In genomic region chr5:112862085-112862484, GRCh38 we compare ENCODE assay signal across 8 cellular contexts. TPM values are rescaled to one million over a fixed set of nuclear protein-coding genes. Genes with fewer than 3 reads are reported as not detected.
DNase-seq lines count a peak whose midpoint lies in the region; ATAC-seq, FAIRE-seq and TF ChIP-seq lines count a peak whose summit lies in the region.

No MANE protein-coding gene starts in this region.

- no peak overlapping the region for H3K18ac ChIP-seq in mesendoderm (ENCODE audit: low read length)

- H3K9me3 ChIP-seq in A549, result no peaks in the 10 kb centered on the region
- no peaks in the 10 kb centered on the region for H3K9me3 ChIP-seq in GM12878 (replicated peaks; ENCODE audit: control insufficient read depth, insufficient read depth, low read length)

- intact Hi-C loops in GM12878 (cut with micrococcal nuclease; ENCODE audit: unreplicated experiment), result loop anchor here (5.0 kb wide), 1 partner anchor 60 kb away; the partner anchor contains the start of gene REEP5

- POLR2A ChIA-PET in A549 (lab: Yijun Ruan, JAX), result interaction anchor here (1.3 kb wide), 1 partner anchor 60 kb away, joined by 3 read pairs; the partner anchor contains the start of gene REEP5
- POLR2A ChIA-PET in HEK293T (lab: Yijun Ruan, JAX), result interaction anchor here (1.6 to 2.6 kb wide), 4 partner anchors 11 to 60 kb away, joined by 4 to 24 read pairs (median 11); partner anchors contain the start of gene REEP5
- POLR2A ChIA-PET in GM12878 (lab: Charles Lee), result interaction anchor here (0.5 to 1.1 kb wide), 2 partner anchors 58 to 148 kb away, joined by 3 read pairs; no protein-coding TSS in a partner anchor

- no peak for FAIRE-seq in A549 (lab: Jason Lieb, UNC)
- FAIRE-seq in GM12878 (lab: Jason Lieb, UNC), result no peak

- H2BK120ac ChIP-seq in mesendoderm (ENCODE audit: low read depth, low read length), result no peak overlapping the region

- TF ChIP-seq RAD21 in A549 (conservative IDR thresholded peaks at IDR 0.05 in 1 of 2, IDR thresholded peaks at IDR 0.05 in 1 of 2), result no peak
- TF ChIP-seq RAD21 in GM12878 (IDR thresholded peaks at IDR 0.05; ENCODE audit: insufficient read depth, low read depth, low read length), result no peak

- TF ChIP-seq POLR2A in A549 (IDR thresholded peaks at IDR 0.05; ENCODE audit: low read length) (no peak), GM12878 (IDR thresholded peaks at IDR 0.05; ENCODE audit: low read depth, low read length) (no peak)

- H2AFZ ChIP-seq in GM12878 (ENCODE audit: control insufficient read depth, low read depth, low read length), result no peak overlapping the region

- TF ChIP-seq EP300 in A549 (IDR thresholded peaks at IDR 0.05) (no peak), GM12878 (IDR thresholded peaks at IDR 0.05; ENCODE audit: borderline replicate concordance in 1 of 2, control insufficient read depth in 1 of 2, low read depth in 2 of 2, low read length in 2 of 2) (no peak)

- CTCF ChIA-PET in A549 (lab: Yijun Ruan, JAX) (no interaction called here), HEK293T (lab: Yijun Ruan, JAX) (no interaction called here), GM12878 (lab: Yijun Ruan, JAX) (no interaction called here)

- no peak overlapping the region for H3K23ac ChIP-seq in mesendoderm (ENCODE audit: low read length)

- H3K4me3 ChIP-seq in A549 (peak overlapping the region; percentile 87), GM12878 (peak overlapping the region; percentile 94), mesendoderm (ENCODE audit: low read length) (peak overlapping the region; percentile 99)

- H3K79me2 ChIP-seq in GM12878 (ENCODE audit: control insufficient read depth, insufficient read depth, low read length) (peaks cover 38% of the 10 kb centered on the region), mesendoderm (ENCODE audit: control insufficient read depth, insufficient read depth, low read length) (peaks cover 25% of the 10 kb centered on the region)

- no peak overlapping the region for H3K4ac ChIP-seq in mesendoderm (ENCODE audit: low read depth, low read length)

- H3K4me1 ChIP-seq in A549 (peaks cover 20% of the 10 kb centered on the region; the same call in 2 of the 3 replicates), GM12878 (ENCODE audit: control insufficient read depth, insufficient read depth, low read length) (peaks cover 8% of the 10 kb centered on the region), mesendoderm (ENCODE audit: control insufficient read depth, low read depth, low read length) (peaks cover 5% of the 10 kb centered on the region)

- H3K27me3 ChIP-seq in GM12878 (replicated peaks in 1 of 2; ENCODE audit: control insufficient read depth in 2 of 2, insufficient read depth in 2 of 2, low read length in 1 of 2) (no peaks in the 10 kb centered on the region), mesendoderm (ENCODE audit: insufficient read depth, low read length, poor library complexity) (no peaks in the 10 kb centered on the region)

- H4K5ac ChIP-seq in mesendoderm (ENCODE audit: low read length), result no peak overlapping the region

- RAD21 ChIA-PET in GM12878 (lab: Charles Lee; ENCODE audit: unreplicated experiment), result interaction anchor here (0.5 kb wide), 1 partner anchor 114 kb away, joined by 3 read pairs; no protein-coding TSS in a partner anchor

- no peak overlapping the region for H2BK15ac ChIP-seq in mesendoderm (replicated peaks; ENCODE audit: low read depth)

- no peaks in the 10 kb centered on the region for H4K20me1 ChIP-seq in GM12878 (ENCODE audit: control insufficient read depth, insufficient read depth)

- H4K8ac ChIP-seq in mesendoderm (ENCODE audit: low read depth, low read length), result no peak overlapping the region

- in situ Hi-C loops in GM12878 (cut with MboI), result loop anchor here (5.0 kb wide), 1 partner anchor 105 kb away; no protein-coding TSS in a partner anchor

- peak overlapping the region; percentile 29 for H3K56ac ChIP-seq in mesendoderm (ENCODE audit: low read length)

- 4% methylated on average over 9 of the region's 9 CpGs for WGBS in A549 (ENCODE audit: missing lambda C conversion rate)
- WGBS in GM12878 (ENCODE audit: insufficient coverage, insufficient replicate concordance, low lambda C conversion rate, missing lambda C conversion rate), result 17% methylated on average over 9 of the region's 9 CpGs
- WGBS in mesendoderm (ENCODE audit: extremely low coverage, insufficient coverage, low lambda C conversion rate), result no CpG with 5 or more reads among the region's 9 CpGs

- H3K4me2 ChIP-seq in A549 (peak overlapping the region; percentile 87), GM12878 (ENCODE audit: control insufficient read depth, insufficient read depth) (peak overlapping the region; percentile 93), mesendoderm (ENCODE audit: low read length) (peak overlapping the region; percentile 69)

- SMC1A ChIA-PET in GM12878 (lab: Charles Lee; ENCODE audit: uncharacterized antibody, unreplicated experiment), result interaction anchor here (0.9 kb wide), 1 partner anchor 96 kb away, joined by 3 read pairs; no protein-coding TSS in a partner anchor

- peaks cover 2 to 15% of the 10 kb centered on the region in 2 experiments; a peak in 1 of 4 replicates for H3K36me3 ChIP-seq in GM12878 (ENCODE audit: control insufficient read depth in 2 of 2, insufficient read depth in 2 of 2, low read length in 1 of 2)
- H3K36me3 ChIP-seq in mesendoderm (ENCODE audit: control insufficient read depth, insufficient read depth, low read length), result peaks cover 1% of the 10 kb centered on the region

- H2AK5ac ChIP-seq in mesendoderm (ENCODE audit: low read length), result no peak overlapping the region

- no peak overlapping the region for H2BK5ac ChIP-seq in mesendoderm (ENCODE audit: low read length)

- no peak for TF ChIP-seq CTCF in A549 (IDR thresholded peaks at IDR 0.05)
- no peak for TF ChIP-seq CTCF in GM12878 (IDR thresholded peaks at IDR 0.05 in 2 of 3, conservative IDR thresholded peaks at IDR 0.05 in 1 of 3; ENCODE audit: control insufficient read depth in 2 of 3, extremely low read depth in 1 of 3, insufficient read depth in 1 of 3, low read depth in 3 of 3, low read length in 3 of 3)

- ATAC-seq in A549 (no peak), GM12878 (peak; percentile 4; the same call in 1 of the 3 replicates), HG03025 (IDR thresholded peaks at IDR 0.05; ENCODE audit: low FRiP score, unreplicated experiment) (no peak)

- H3K9ac ChIP-seq in GM12878 (ENCODE audit: control insufficient read depth, insufficient read depth, low read length) (peak overlapping the region; percentile 97), mesendoderm (ENCODE audit: low read length) (peak overlapping the region; percentile 99)

- H3K27ac ChIP-seq in A549 (peak overlapping the region; percentile 82 to 97), GM12878 (ENCODE audit: control insufficient read depth, insufficient read depth) (peak overlapping the region; percentile 90), mesendoderm (ENCODE audit: low read depth, low read length) (no peak overlapping the region)

- H3K79me1 ChIP-seq in mesendoderm (ENCODE audit: low read length), result peaks cover 7% of the 10 kb centered on the region

- DNase-seq in A549 (ENCODE audit: low read depth in 1 of 2, low spot score in 1 of 2) (no peak), HEK293T (ENCODE audit: extremely low spot score) (peak; percentile 29), GM12878 (ENCODE audit: low read depth, low spot score) (no peak), mesendoderm (peak; percentile 51), RPMI8226 (no peak), midbrain (lab: John Stamatoyannopoulos, UW) (no peak), inferior parietal cortex (ENCODE audit: extremely low spot score) (no peak)

- BruUV-seq in GM12878 (replicated peaks; lab: Mats Ljungman, UMichigan), result no TSS peak

RNA-seq across cellular contexts. Expression of gene SRP19, which starts 1.0 kb away (rescaled TPM):
- polyA plus RNA-seq in A549 (2011; rRNA removed) (79.3 and 144 TPM in 2 replicates), A549 (2017; fragmentation: RNase III; extraction: RNeasy Plus Mini Kit Qiagen cat#74134 plus additional on column Dnase treatment) (93.5 to 102 TPM (median 99.2 TPM) in 3 replicates), GM12878 (2011; rRNA removed) (72.9 and 104 TPM in 2 replicates), GM12878 (2014; fragmentation: Illumina TruSeq; extraction: Trizol) (157 and 200 TPM in 2 replicates), GM12878 (2014; fragmentation: Nextera tagmentation; extraction: Ambion mirVana) (100 to 1,000 TPM; 301 to 379 TPM), GM12878 (2014; rRNA removed) (68.0 and 76.2 TPM in 2 replicates), GM12878 (2016; fragmentation: Nextera tagmentation; extraction: Ambion mirVana) (100 to 1,000 TPM; 203 to 215 TPM)
- polyA plus RNA-seq in A549 (2012; cell fraction: cytosol; rRNA removed), result 27.6 and 36.8 TPM in 2 replicates
- 6.0 and 10.4 TPM in 2 replicates for polyA plus RNA-seq in A549 (2012; cell fraction: nucleus; rRNA removed)
- 5.5 and 10.3 TPM in 2 replicates for polyA minus RNA-seq in A549 (2011; rRNA and poly(A)+ RNA removed)
- 33.3 and 45.4 TPM in 2 replicates for total RNA-seq in GM12878 (2013; cell fraction: nucleolus; rRNA removed)
- total RNA-seq in GM12878 (2014; rRNA removed) (48.6 and 61.4 TPM in 2 replicates), GM12878 (2014; rRNA removed; fragmentation: Illumina TruSeq; extraction: Trizol) (137 and 155 TPM in 2 replicates), GM12878 (2021) (43.4 TPM in 2 replicates)
- 27.5 TPM for polyA plus RNA-seq in GM12878 (2011; ENCODE audit: low read depth)
- polyA plus RNA-seq in GM12878 (2011; cell fraction: cytosol; rRNA removed), result 16.4 and 19.4 TPM in 2 replicates
- 22.6 and 29.7 TPM in 2 replicates for polyA plus RNA-seq in GM12878 (2011; cell fraction: nucleus; rRNA removed)
- polyA plus RNA-seq in GM12878 (2012), result 50.7 and 87.7 TPM in 2 replicates
- polyA minus RNA-seq in GM12878 (2011; rRNA and poly(A)+ RNA removed), result 6.5 and 13.8 TPM in 2 replicates
- polyA minus RNA-seq in GM12878 (2011; cell fraction: cytosol; rRNA and poly(A)+ RNA removed), result 4.0 and 12.9 TPM in 2 replicates
- 6.9 and 14.8 TPM in 2 replicates for polyA minus RNA-seq in GM12878 (2011; cell fraction: nucleus; rRNA and poly(A)+ RNA removed)
- 152 TPM for polyA plus RNA-seq in mesendoderm (2013, experiment 1 of 2)
- 155 TPM for polyA plus RNA-seq in mesendoderm (2013, experiment 2 of 2)

RNA-seq across cellular contexts. Expression of gene REEP5, which starts 59.9 kb away (rescaled TPM):
- polyA plus RNA-seq in A549 (2011; rRNA removed) (164 and 208 TPM in 2 replicates), A549 (2017; fragmentation: RNase III; extraction: RNeasy Plus Mini Kit Qiagen cat#74134 plus additional on column Dnase treatment) (123 to 139 TPM (median 134 TPM) in 3 replicates), GM12878 (2011; rRNA removed) (104 and 131 TPM in 2 replicates), GM12878 (2014; fragmentation: Illumina TruSeq; extraction: Trizol) (46.9 and 50.1 TPM in 2 replicates), GM12878 (2014; fragmentation: Nextera tagmentation; extraction: Ambion mirVana) (100 to 1,000 TPM; 196 to 211 TPM), GM12878 (2014; rRNA removed) (95.3 and 96.8 TPM in 2 replicates), GM12878 (2016; fragmentation: Nextera tagmentation; extraction: Ambion mirVana) (100 to 1,000 TPM; 188 to 204 TPM)
- 157 and 170 TPM in 2 replicates for polyA plus RNA-seq in A549 (2012; cell fraction: cytosol; rRNA removed)
- polyA plus RNA-seq in A549 (2012; cell fraction: nucleus; rRNA removed), result 36.4 and 53.7 TPM in 2 replicates
- 195 and 198 TPM in 2 replicates for polyA minus RNA-seq in A549 (2011; rRNA and poly(A)+ RNA removed)
- 20.2 and 25.9 TPM in 2 replicates for total RNA-seq in GM12878 (2013; cell fraction: nucleolus; rRNA removed)
- total RNA-seq in GM12878 (2014; rRNA removed) (54.8 and 61.3 TPM in 2 replicates), GM12878 (2014; rRNA removed; fragmentation: Illumina TruSeq; extraction: Trizol) (28.6 and 30.5 TPM in 2 replicates), GM12878 (2021) (56.2 and 61.2 TPM in 2 replicates)
- polyA plus RNA-seq in GM12878 (2011; ENCODE audit: low read depth), result 14.3 TPM
- polyA plus RNA-seq in GM12878 (2011; cell fraction: cytosol; rRNA removed), result 79.5 and 146 TPM in 2 replicates
- polyA plus RNA-seq in GM12878 (2011; cell fraction: nucleus; rRNA removed), result 55.7 and 70.0 TPM in 2 replicates
- polyA plus RNA-seq in GM12878 (2012), result 39.0 and 40.3 TPM in 2 replicates
- polyA minus RNA-seq in GM12878 (2011; rRNA and poly(A)+ RNA removed), result 114 and 115 TPM in 2 replicates
- polyA minus RNA-seq in GM12878 (2011; cell fraction: cytosol; rRNA and poly(A)+ RNA removed), result 38.6 and 40.8 TPM in 2 replicates
- polyA minus RNA-seq in GM12878 (2011; cell fraction: nucleus; rRNA and poly(A)+ RNA removed), result 29.9 and 53.7 TPM in 2 replicates
- polyA plus RNA-seq in mesendoderm (2013, experiment 1 of 2), result 36.5 TPM
- polyA plus RNA-seq in mesendoderm (2013, experiment 2 of 2), result 34.7 TPM

Comparison
In these comparisons a context has a peak if more than half of its experiments do, and no peak if none do; other contexts are left out.
1. DNase-seq: peak in HEK293T (single experiment) and mesendoderm (single experiment); none in A549 (0 of 2), GM12878 (single experiment), RPMI8226 (single experiment), midbrain (single experiment) and inferior parietal cortex (single experiment).
2. Peak in every context shown above with its lines, with median percentiles within 50 percentile points of each other: H3K4me2 ChIP-seq and H3K4me3 ChIP-seq.